ENCODE assay signal across 22 cellular contexts in the genomic region with DNA sequence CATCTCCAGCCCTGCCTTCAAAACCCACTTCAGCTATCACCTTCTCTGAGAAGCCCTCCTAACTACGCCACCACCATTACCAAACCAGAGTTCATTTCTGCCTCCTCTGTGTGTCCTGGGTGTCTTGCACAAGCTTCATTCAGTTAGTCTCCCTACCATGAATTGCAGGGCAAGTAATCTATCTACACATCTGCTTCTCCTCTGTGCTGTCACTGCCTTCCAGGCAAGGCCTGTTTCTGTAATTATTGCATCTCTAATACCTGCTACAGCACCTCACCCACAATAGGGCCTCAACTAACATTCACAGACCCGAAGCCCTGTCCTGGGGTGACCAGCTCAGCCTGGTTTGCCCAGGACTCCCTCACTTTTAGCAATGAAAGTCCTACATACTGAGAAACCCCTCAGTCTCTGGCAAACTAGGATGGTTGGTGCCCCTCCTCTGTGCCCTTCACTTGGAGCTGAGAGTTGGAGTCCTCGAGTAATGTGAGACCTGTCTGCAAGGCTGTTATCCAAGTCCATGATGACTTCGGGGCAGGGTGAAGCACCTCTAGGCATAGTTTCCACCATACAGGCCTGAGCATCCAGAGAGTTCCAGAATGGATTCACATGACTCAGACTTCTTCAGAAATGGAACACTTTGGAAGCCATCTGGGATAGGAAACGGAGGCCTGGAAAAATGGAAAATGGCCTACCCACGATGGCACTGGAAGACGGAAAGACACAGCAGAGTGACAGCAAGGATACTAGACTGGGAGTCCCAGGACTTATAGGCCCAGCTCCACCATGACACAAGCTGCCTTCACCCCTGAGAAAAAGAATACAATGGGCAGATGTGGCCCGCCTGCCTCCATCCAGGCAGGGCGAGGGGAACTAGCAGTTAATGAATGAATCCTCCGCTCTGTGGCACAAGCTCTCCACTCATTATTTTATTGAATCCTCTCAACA.
"Had no signal": no experiment of that assay in that cellular context is flagged by ENCODE, and none has a peak within 500 bp of the region (broad histone marks: within the 10 kb centered on the region; RNA-seq: fewer than 3 reads in every experiment).

No MANE protein-coding gene starts in this region.

- H3K9me3 Mint-ChIP-seq: activated CD4-positive, alpha-beta T cell treated with anti-CD3 and anti-CD28 coated beads, Interleukin-2, amount 10 ng/mL, durations not matched to agents 7 days and 5 days; activated CD8-positive, alpha-beta T cell treated with anti-CD3 and anti-CD28 coated beads for 36 hours; activated naive CD4-positive, alpha-beta T cell treated with anti-CD3 and anti-CD28 coated beads for 36 hours; activated T-helper 17 cell treated with anti-CD3 and anti-CD28 coated beads, Interleukin-2, amount 50 U/mL, for 72 hours had no signal

- H3K27me3 ChIP-seq: brain microvascular endothelial cell, SJCRH30 had no signal

- H3K9me3 ChIP-seq: Peyer's patch, SJCRH30 had no signal

- H3K4me1 Mint-ChIP-seq: activated CD4-positive, alpha-beta T cell treated with anti-CD3 and anti-CD28 coated beads, Interleukin-2, amount 10 ng/mL, durations not matched to agents 7 days and 5 days; activated T-helper 17 cell treated with anti-CD3 and anti-CD28 coated beads, Interleukin-2, amount 50 U/mL, for 72 hours had no signal

- H3K27ac Mint-ChIP-seq: activated CD4-positive, alpha-beta T cell treated with anti-CD3 and anti-CD28 coated beads, Interleukin-2, amount 10 ng/mL, durations not matched to agents 7 days and 5 days; activated CD8-positive, alpha-beta T cell treated with anti-CD3 and anti-CD28 coated beads for 36 hours; activated naive CD4-positive, alpha-beta T cell treated with anti-CD3 and anti-CD28 coated beads for 36 hours; activated naive CD8-positive, alpha-beta T cell; activated T-helper 17 cell treated with anti-CD3 and anti-CD28 coated beads, Interleukin-2, amount 50 U/mL, for 72 hours had no signal

- DNase-seq: activated CD4-positive, alpha-beta T cell treated with anti-CD3 and anti-CD28 coated beads, Interleukin-2, amount 10 ng/mL, durations not matched to agents 7 days and 5 days; activated CD4-positive, CD25-positive, alpha-beta regulatory T cell; activated CD8-positive, alpha-beta T cell treated with anti-CD3 and anti-CD28 coated beads for 36 hours; activated gamma-delta T cell; activated naive CD4-positive, alpha-beta T cell treated with anti-CD3 and anti-CD28 coated beads for 36 hours; activated T-cell treated with anti-CD3 and anti-CD28 coated beads for 4 hours; activated T-cell treated with anti-CD3 and anti-CD28 coated beads, Interleukin-2, amount 50 U/mL, for 48 hours; brain microvascular endothelial cell; IMR-90; KG1; NCI-H1048; NCI-H146; NCI-H187 treated with DMSO at 0.1 percent for 48 hours; NCI-H2081 treated with DMSO at 0.1 percent for 48 hours; SJCRH30; T-helper 2 cell; T1000 had no signal

- H3K4me3 ChIP-seq: cardiac muscle cell, Peyer's patch, SJCRH30 had no signal

- H3K27ac ChIP-seq: brain microvascular endothelial cell, cardiac muscle cell, Peyer's patch, RWPE1, SJCRH30 had no signal

- ATAC-seq: activated CD8-positive, alpha-beta T cell treated with anti-CD3 and anti-CD28 coated beads for 36 hours; activated T-helper 17 cell treated with anti-CD3 and anti-CD28 coated beads, Interleukin-2, amount 50 U/mL, for 72 hours had no signal

- H3K4me3 Mint-ChIP-seq: activated CD4-positive, alpha-beta T cell treated with anti-CD3 and anti-CD28 coated beads, Interleukin-2, amount 10 ng/mL, durations not matched to agents 7 days and 5 days; activated CD8-positive, alpha-beta T cell treated with anti-CD3 and anti-CD28 coated beads for 36 hours; activated naive CD4-positive, alpha-beta T cell treated with anti-CD3 and anti-CD28 coated beads for 36 hours; activated naive CD8-positive, alpha-beta T cell; activated T-helper 17 cell treated with anti-CD3 and anti-CD28 coated beads, Interleukin-2, amount 50 U/mL, for 72 hours had no signal

- H3K36me3 ChIP-seq: brain microvascular endothelial cell, cardiac muscle cell, Peyer's patch, SJCRH30 had no signal

- H3K36me3 Mint-ChIP-seq: activated naive CD8-positive, alpha-beta T cell had no signal

- H3K4me1 ChIP-seq: Peyer's patch, SJCRH30 had no signal
